In genomic region chr22:42284230-42284591, GRCh38 we compare ENCODE assay signal across 14 cellular contexts. TPM values are rescaled to one million over a fixed set of nuclear protein-coding genes. Genes with fewer than 3 reads are reported as not detected.
DNase-seq lines count a peak whose midpoint lies in the region; ATAC-seq and TF ChIP-seq lines count a peak whose summit lies in the region.
"Had no signal": no experiment of that assay in that cellular context is flagged by ENCODE, and none has a peak within 500 bp of the region (broad histone marks: within the 10 kb centered on the region; RNA-seq: fewer than 3 reads in every experiment).

No MANE protein-coding gene starts in this region.

- CTCF ChIA-PET in mammary epithelial cell (lab: Charles Lee; ENCODE audit: low non-redundant PET) (interaction anchor here (0.5 kb wide), 1 partner anchor 160 kb away, joined by 4 read pairs; no protein-coding TSS in a partner anchor), MCF 10A (lab: Yijun Ruan, JAX) (interaction anchor here (1.1 kb wide), 1 partner anchor 20 kb away, joined by 3 read pairs; no protein-coding TSS in a partner anchor)
- CTCF ChIA-PET in activated CD8-positive, alpha-beta T cell treated with anti-CD3 and anti-CD28 coated beads, Interleukin-2, amount 10 ng/mL, durations not matched to agents 7 days and 5 days (lab: Charles Lee): no interaction called here

- no peak overlapping the region for H3K27ac ChIP-seq in mammary epithelial cell (ENCODE audit: insufficient read depth, low read depth, low read length)
- H3K27ac ChIP-seq in mesendoderm (ENCODE audit: low read depth, low read length): no peak overlapping the region
- H3K27ac ChIP-seq in thoracic aorta: no peak overlapping the region
- H3K27ac ChIP-seq: HL-60, Peyer's patch had no signal

- H2BK5ac ChIP-seq in mesendoderm (ENCODE audit: low read length): no peak overlapping the region

- no peak overlapping the region for H2BK120ac ChIP-seq in mesendoderm (ENCODE audit: low read depth, low read length)

- intact Hi-C loops in mammary epithelial cell (cut with micrococcal nuclease): no loop called here
- intact Hi-C loops in MCF 10A (cut with micrococcal nuclease): no loop called here

- no peak overlapping the region for H4K5ac ChIP-seq in mesendoderm (ENCODE audit: low read length)

- no peak overlapping the region for H3K9ac ChIP-seq in mammary epithelial cell (ENCODE audit: insufficient read depth, low read length)
- no peak overlapping the region for H3K9ac ChIP-seq in mesendoderm (ENCODE audit: low read length)

- POLR2A ChIA-PET in MCF 10A (lab: Yijun Ruan, JAX): no interaction called here
- POLR2A ChIA-PET in activated CD8-positive, alpha-beta T cell treated with anti-CD3 and anti-CD28 coated beads, Interleukin-2, amount 10 ng/mL, durations not matched to agents 7 days and 5 days (lab: Charles Lee): no interaction called here

- H3K18ac ChIP-seq in mesendoderm (ENCODE audit: low read length): no peak overlapping the region

- H3K9me3 ChIP-seq in mammary epithelial cell (replicated peaks; ENCODE audit: insufficient read depth, low read length) (no peaks in the 10 kb centered on the region), thoracic aorta (no peaks in the 10 kb centered on the region)
- H3K9me3 ChIP-seq: Peyer's patch had no signal

- H3K56ac ChIP-seq in mesendoderm (ENCODE audit: low read length): peak overlapping the region; percentile 49

- in situ Hi-C loops in mammary epithelial cell (cut with MboI; ENCODE audit: low sequenced_read_pairs in 2 of 2): no loop called here

- 57% methylated on average over 2 of the region's 6 CpGs for WGBS in mammary epithelial cell (ENCODE audit: low coverage, missing lambda C conversion rate)
- WGBS in mesendoderm (ENCODE audit: extremely low coverage, insufficient coverage, low lambda C conversion rate): no CpG with 5 or more reads among the region's 6 CpGs

- dilution Hi-C loops in mammary epithelial cell (cut with HindIII; ENCODE audit: low sequenced_read_pairs): no loop called here

- H2AK5ac ChIP-seq in mesendoderm (ENCODE audit: low read length): peak overlapping the region; percentile 45

- BruUV-seq in mammary epithelial cell (replicated peaks; lab: Mats Ljungman, UMichigan) (no TSS peak), MCF 10A (replicated peaks; lab: Mats Ljungman, UMichigan) (no TSS peak)

- H2AFZ ChIP-seq in mammary epithelial cell (ENCODE audit: low read depth, low read length): no peak overlapping the region

- H3K79me2 ChIP-seq in mammary epithelial cell (ENCODE audit: insufficient read depth, low read length): no peaks in the 10 kb centered on the region
- H3K79me2 ChIP-seq in mesendoderm (ENCODE audit: control insufficient read depth, insufficient read depth, low read length): no peaks in the 10 kb centered on the region

- no peaks in the 10 kb centered on the region for H4K20me1 ChIP-seq in mammary epithelial cell (ENCODE audit: insufficient read depth, low read length)

- no peak overlapping the region for H3K27ac Mint-ChIP-seq in MCF 10A (ENCODE audit: low read depth, unreplicated experiment)
- no peak overlapping the region for H3K27ac Mint-ChIP-seq in activated CD8-positive, alpha-beta T cell treated with anti-CD3 and anti-CD28 coated beads, Interleukin-2, amount 10 ng/mL, durations not matched to agents 7 days and 5 days
- H3K27ac Mint-ChIP-seq: HFFc6 had no signal

- no peak for ATAC-seq in activated CD8-positive, alpha-beta T cell treated with anti-CD3 and anti-CD28 coated beads, Interleukin-2, amount 10 ng/mL, durations not matched to agents 7 days and 5 days
- ATAC-seq in thoracic aorta (ENCODE audit: insufficient number of reproducible peaks, low FRiP score, low read depth) (no peak), GM21717 (IDR thresholded peaks at IDR 0.05; ENCODE audit: unreplicated experiment) (no peak)

- TF ChIP-seq CTCF in mammary epithelial cell (conservative IDR thresholded peaks at IDR 0.05 in 1 of 2, IDR thresholded peaks at IDR 0.05 in 1 of 2; ENCODE audit: extremely low read depth in 1 of 2, insufficient read depth in 1 of 2, low read depth in 1 of 2, low read length in 2 of 2) (no peak), MCF 10A (IDR thresholded peaks at IDR 0.05; ENCODE audit: unreplicated experiment) (no peak), thoracic aorta (IDR thresholded peaks at IDR 0.05) (no peak)

- H3K36me3 Mint-ChIP-seq in MCF 10A (ENCODE audit: insufficient read depth, unreplicated experiment): no peaks in the 10 kb centered on the region
- H3K36me3 Mint-ChIP-seq in activated CD8-positive, alpha-beta T cell treated with anti-CD3 and anti-CD28 coated beads, Interleukin-2, amount 10 ng/mL, durations not matched to agents 7 days and 5 days (ENCODE audit: low read depth): no peaks in the 10 kb centered on the region

- H3K27me3 ChIP-seq in mammary epithelial cell (ENCODE audit: insufficient read depth, low read length) (peaks cover 10% of the 10 kb centered on the region), mesendoderm (ENCODE audit: insufficient read depth, low read length, poor library complexity) (peaks cover 3% of the 10 kb centered on the region), thoracic aorta (replicated peaks; ENCODE audit: insufficient read depth) (no peaks in the 10 kb centered on the region)
- H3K27me3 ChIP-seq: Peyer's patch had no signal

- no peaks in the 10 kb centered on the region for H3K79me1 ChIP-seq in mesendoderm (ENCODE audit: low read length)

- H3K36me3 ChIP-seq in mammary epithelial cell (ENCODE audit: insufficient read depth, low read length) (no peaks in the 10 kb centered on the region), mesendoderm (ENCODE audit: control insufficient read depth, insufficient read depth, low read length) (no peaks in the 10 kb centered on the region), thoracic aorta (no peaks in the 10 kb centered on the region)
- H3K36me3 ChIP-seq: Peyer's patch had no signal

- H3K4me3 Mint-ChIP-seq in MCF 10A (ENCODE audit: unreplicated experiment): no peak overlapping the region
- H3K4me3 Mint-ChIP-seq in activated CD8-positive, alpha-beta T cell treated with anti-CD3 and anti-CD28 coated beads, Interleukin-2, amount 10 ng/mL, durations not matched to agents 7 days and 5 days: peak overlapping the region; percentile 57
- H3K4me3 Mint-ChIP-seq: HFFc6 had no signal

- H3K4ac ChIP-seq in mesendoderm (ENCODE audit: low read depth, low read length): no peak overlapping the region

- DNase-seq in mammary epithelial cell (no peak), MCF 10A (ENCODE audit: unreplicated experiment) (no peak), mesendoderm (no peak), thoracic aorta (ENCODE audit: low spot score) (no peak), COR-L47 (lab: John Stamatoyannopoulos, UW) (no peak), NCI-H1694 (lab: John Stamatoyannopoulos, UW) (no peak)
- DNase-seq in activated CD8-positive, alpha-beta T cell treated with anti-CD3 and anti-CD28 coated beads, Interleukin-2, amount 10 ng/mL, durations not matched to agents 7 days and 5 days: no peak
- DNase-seq: activated CD4-positive, CD25-positive, alpha-beta regulatory T cell; DMS53; HFFc6; NCI-H1694 treated with DMSO at 0.1 percent for 48 hours had no signal

- no peak overlapping the region for H4K8ac ChIP-seq in mesendoderm (ENCODE audit: low read depth, low read length)

- no peaks in the 10 kb centered on the region for H3K4me1 Mint-ChIP-seq in MCF 10A (ENCODE audit: insufficient read depth, unreplicated experiment)
- peaks cover 38% of the 10 kb centered on the region for H3K4me1 Mint-ChIP-seq in activated CD8-positive, alpha-beta T cell treated with anti-CD3 and anti-CD28 coated beads, Interleukin-2, amount 10 ng/mL, durations not matched to agents 7 days and 5 days (ENCODE audit: low read depth)

- H3K4me2 ChIP-seq in mammary epithelial cell (ENCODE audit: insufficient read depth, low read depth, low read length) (peak overlapping the region; percentile 83), mesendoderm (ENCODE audit: low read length) (no peak overlapping the region)

- no peak overlapping the region for H3K23ac ChIP-seq in mesendoderm (ENCODE audit: low read length)

- H2BK15ac ChIP-seq in mesendoderm (replicated peaks; ENCODE audit: low read depth): no peak overlapping the region

- H3K4me3 ChIP-seq in mammary epithelial cell (replicated peaks in 1 of 3; ENCODE audit: insufficient read depth in 1 of 3, low read depth in 2 of 3, low read length in 3 of 3): no peak overlapping the region
- no peak overlapping the region for H3K4me3 ChIP-seq in mesendoderm (ENCODE audit: low read length)
- H3K4me3 ChIP-seq in thoracic aorta: peak overlapping the region; percentile 69

- H3K9me3 Mint-ChIP-seq in MCF 10A (ENCODE audit: unreplicated experiment): no peaks in the 10 kb centered on the region
- no peaks in the 10 kb centered on the region for H3K9me3 Mint-ChIP-seq in activated CD8-positive, alpha-beta T cell treated with anti-CD3 and anti-CD28 coated beads, Interleukin-2, amount 10 ng/mL, durations not matched to agents 7 days and 5 days (ENCODE audit: insufficient read depth)
- H3K9me3 Mint-ChIP-seq: HFFc6 had no signal

- H3K27me3 Mint-ChIP-seq in MCF 10A (ENCODE audit: insufficient read depth, unreplicated experiment): no peaks in the 10 kb centered on the region
- peaks cover 10% of the 10 kb centered on the region for H3K27me3 Mint-ChIP-seq in activated CD8-positive, alpha-beta T cell treated with anti-CD3 and anti-CD28 coated beads, Interleukin-2, amount 10 ng/mL, durations not matched to agents 7 days and 5 days (ENCODE audit: low read depth)

- H3K4me1 ChIP-seq in mammary epithelial cell (ENCODE audit: insufficient read depth, low read length) (peaks cover 8% of the 10 kb centered on the region), mesendoderm (ENCODE audit: control insufficient read depth, low read depth, low read length) (peaks cover 3% of the 10 kb centered on the region), thoracic aorta (ENCODE audit: control insufficient read depth in 1 of 2, low read depth in 2 of 2) (peaks cover 7 to 16% of the 10 kb centered on the region in 2 donors)

RNA-seq across cellular contexts. Expression of gene TCF20, which starts 13.8 kb away (rescaled TPM):
- 10 to 100 TPM; 49.2 to 62.5 TPM for total RNA-seq in mammary epithelial cell
- 26.0 TPM for polyA plus RNA-seq in mammary epithelial cell
- polyA minus RNA-seq in mammary epithelial cell: 64.9 TPM
- 44.7 and 56.4 TPM in 2 replicates for total RNA-seq in MCF 10A (2022)
- 10 to 100 TPM; 75.9 to 80.5 TPM for total RNA-seq in activated CD8-positive, alpha-beta T cell treated with anti-CD3 and anti-CD28 coated beads, Interleukin-2, amount 10 ng/mL, durations not matched to agents 7 days and 5 days
- 28.5 TPM for polyA plus RNA-seq in mesendoderm (2013, experiment 1 of 2)
- polyA plus RNA-seq in mesendoderm (2013, experiment 2 of 2): 28.6 TPM
- 10 to 100 TPM; 25.7 to 30.3 TPM for total RNA-seq in thoracic aorta
